Comparison of ENCODE assay signal across 8 cellular contexts in the genomic region with DNA sequence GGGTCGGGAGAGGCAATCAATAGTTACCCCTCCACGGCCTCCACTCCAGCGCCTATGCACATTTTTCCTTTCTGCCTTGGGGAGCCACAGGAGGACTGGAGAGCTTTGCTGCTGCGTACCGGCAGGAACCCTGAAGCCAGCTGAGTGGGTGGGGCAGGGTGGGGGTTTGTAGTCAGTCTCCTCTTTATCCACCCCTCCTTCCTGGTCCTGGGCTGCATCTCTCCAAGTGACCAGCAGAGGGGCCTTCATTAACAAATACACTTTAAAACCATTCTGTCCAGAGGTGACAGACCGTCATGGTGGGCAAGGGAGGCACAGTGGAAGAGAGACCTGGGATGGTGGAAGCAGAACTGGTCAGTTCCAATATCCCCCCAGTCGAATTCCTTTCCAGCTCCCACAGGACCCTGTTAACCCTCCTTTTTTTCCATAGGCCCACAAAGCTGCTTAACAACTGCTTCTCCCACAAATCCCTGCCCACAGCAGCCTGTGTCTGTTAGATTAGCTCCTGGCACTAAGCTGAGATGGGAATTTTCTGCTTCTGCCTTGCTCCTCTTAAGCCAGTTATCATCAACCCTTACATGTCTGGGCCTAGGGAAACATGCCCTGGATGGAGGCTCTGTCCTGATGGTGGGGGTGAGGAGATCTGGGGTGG. TPM values are rescaled to one million over a fixed set of nuclear protein-coding genes. Genes with fewer than 3 reads are reported as not detected.
DNase-seq lines count a peak whose midpoint lies in the region; ATAC-seq and TF ChIP-seq lines count a peak whose summit lies in the region.

No MANE protein-coding gene starts in this region.

- intact Hi-C loops in mucosa of descending colon (cut with DNase I, micrococcal nuclease): no loop called here

- no peak overlapping the region for H3K4me2 ChIP-seq in MM.1S (ENCODE audit: low read depth, low read length)

- peaks cover 32% of the 10 kb centered on the region for H3K27me3 ChIP-seq in MM.1S (replicated peaks; ENCODE audit: insufficient read depth, low read length)

- no peaks in the 10 kb centered on the region for H3K79me2 ChIP-seq in MM.1S (ENCODE audit: low read length)

- 0 out of 2 replicates have a peak overlapping the region, but pooled peaks have one; percentile 31 for H2AFZ ChIP-seq in MM.1S (ENCODE audit: low read length)

- no peak overlapping the region for H3K27ac ChIP-seq in MM.1S (ENCODE audit: low read length)

- DNase-seq in AG09319 (ENCODE audit: extremely low read depth, low read depth): no peak
- DNase-seq in MM.1S: peak; percentile 63
- peak; percentile 70 for DNase-seq in SKM-1 treated with dmso at 0.1 percent for 144 hours (lab: John Stamatoyannopoulos, UW; ENCODE audit: unreplicated experiment)
- peak; percentile 98 for DNase-seq in epidermal melanocyte (ENCODE audit: insufficient read length, low spot score)
- DNase-seq in mucosa of descending colon: peak; percentile 67 to 84 (median 72)
- no peak for DNase-seq in activated gamma-delta T cell treated with Interleukin-2 at 50 U/mL for 16 hours

- TF ChIP-seq CTCF in AG09319 (IDR thresholded peaks at IDR 0.05; ENCODE audit: low read depth, low read length) (peak; percentile 68), GM12874 (IDR thresholded peaks at IDR 0.05; ENCODE audit: insufficient read depth, low read depth, low read length) (peak; percentile 67), MM.1S (IDR thresholded peaks at IDR 0.05; ENCODE audit: low read length) (peak; percentile 52), mucosa of descending colon (IDR thresholded peaks at IDR 0.05) (peak; percentile 45)

- no peak overlapping the region for H3K9ac ChIP-seq in MM.1S (ENCODE audit: low read length)

- H4K20me1 ChIP-seq in MM.1S (ENCODE audit: insufficient read depth, low read length): no peaks in the 10 kb centered on the region

- no peaks in the 10 kb centered on the region for H3K36me3 ChIP-seq in MM.1S (replicated peaks; ENCODE audit: insufficient read depth, low read length)
- H3K36me3 ChIP-seq in mucosa of descending colon (ENCODE audit: low read depth): no peaks in the 10 kb centered on the region

- no peaks in the 10 kb centered on the region for H3K9me2 ChIP-seq in MM.1S (replicated peaks; ENCODE audit: insufficient read depth, low read length)

- no peaks in the 10 kb centered on the region for H3F3A ChIP-seq in MM.1S (ENCODE audit: insufficient read depth, low read length)

- no peak overlapping the region for H3K4me3 ChIP-seq in MM.1S (ENCODE audit: low read length)
- H3K4me3 ChIP-seq in mucosa of descending colon: no peak overlapping the region

- ATAC-seq in mucosa of descending colon (peak; percentile 91), HG02852 (IDR thresholded peaks at IDR 0.05; ENCODE audit: unreplicated experiment) (no peak)

- H3K9me3 ChIP-seq in MM.1S (replicated peaks; ENCODE audit: insufficient read depth, low read length) (no peaks in the 10 kb centered on the region), mucosa of descending colon (no peaks in the 10 kb centered on the region)

- H3K4me1 ChIP-seq in MM.1S (ENCODE audit: low read length) (peaks cover 7% of the 10 kb centered on the region), mucosa of descending colon (ENCODE audit: low read depth) (peaks cover 12% of the 10 kb centered on the region)

RNA-seq across cellular contexts. Expression of gene ABCG4, which starts 3.9 kb away (rescaled TPM):
- under 1 TPM in 2 of 3 donors, not detected in 1; 0.07 to 0.85 TPM for total RNA-seq in mucosa of descending colon

RNA-seq across cellular contexts. Expression of gene HINFP, which starts 23.6 kb away (rescaled TPM):
- 10 to 100 TPM; 37.2 to 58.1 (median 42.2) TPM for total RNA-seq in mucosa of descending colon

RNA-seq across cellular contexts. Expression of gene NLRX1, which starts 23.6 kb away (rescaled TPM):
- 10 to 100 TPM; 14.1 to 19.3 (median 16.3) TPM for total RNA-seq in mucosa of descending colon

RNA-seq across cellular contexts. Expression of gene C2CD2L, which starts 37.8 kb away (rescaled TPM):
- 10 to 100 TPM; 25.8 to 47.1 (median 36.1) TPM for total RNA-seq in mucosa of descending colon

RNA-seq across cellular contexts. Expression of gene NHERF4, which starts 40.3 kb away (rescaled TPM):
- total RNA-seq in mucosa of descending colon: 100 to 1,000 TPM in 1 of 3 donors, 10 to 100 TPM in 2; 52.9 to 151 (median 75.8) TPM

Comparison
In these comparisons a context has a peak if more than half of its experiments do, and no peak if none do; other contexts are left out.
1. DNase-seq: peak in MM.1S (single experiment), SKM-1 treated with dmso at 0.1 percent for 144 hours (single experiment), epidermal melanocyte (single experiment) and mucosa of descending colon (3 of 3); none in AG09319 (single experiment) and activated gamma-delta T cell treated with Interleukin-2 at 50 U/mL for 16 hours (single experiment).
2. Peak in every context shown above with its lines, with median percentiles within 50 percentile points of each other: CTCF ChIP-seq.